In the genomic region with DNA sequence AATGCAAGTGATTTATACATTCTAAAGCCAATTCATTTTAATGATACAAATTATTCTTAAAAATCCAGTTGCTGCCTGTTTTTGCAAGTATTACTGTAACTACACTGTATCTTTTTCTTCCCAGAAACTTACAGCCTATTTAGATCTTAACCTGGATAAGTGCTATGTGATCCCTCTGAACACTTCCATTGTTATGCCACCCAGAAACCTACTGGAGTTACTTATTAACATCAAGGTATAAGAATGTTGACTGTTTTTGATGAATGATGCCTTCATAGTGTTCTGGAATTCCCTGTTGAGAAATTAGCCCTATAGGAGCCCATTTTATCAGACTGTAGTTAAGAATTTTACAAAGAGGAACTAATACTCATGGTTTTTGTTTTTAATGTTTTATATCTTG, we compare ENCODE assay signal across 14 cellular contexts. TPM values are rescaled to one million over a fixed set of nuclear protein-coding genes. Genes with fewer than 3 reads are reported as not detected.
A peak's percentile ranks its signal among the peaks of the same experiment; 100 is the strongest.
DNase-seq lines count a peak whose midpoint lies in the region; ATAC-seq, FAIRE-seq and TF ChIP-seq lines count a peak whose summit lies in the region.
"Had no signal": no experiment of that assay in that cellular context is flagged by ENCODE, and none has a peak within 500 bp of the region (broad histone marks: within the 10 kb centered on the region; RNA-seq: fewer than 3 reads in every experiment).

No MANE protein-coding gene starts in this region.

- no peak overlapping the region for H3K4me3 ChIP-seq in CD4-positive, alpha-beta memory T cell (ENCODE audit: low read length in 2 of 2)

- DNase-seq in CD4-positive, alpha-beta memory T cell, result no peak
- DNase-seq in RCC 7860 (ENCODE audit: low spot score) (peak; percentile 57), progenitor cell of endocrine pancreas (ENCODE audit: low spot score, unreplicated experiment) (no peak), left lobe of liver (ENCODE audit: low spot score) (no peak)
- DNase-seq in activated CD4-positive, alpha-beta T cell treated with anti-CD3 and anti-CD28 coated beads, Interleukin-2, amount 50 U/mL, for 4 hours, result no peak
- DNase-seq: DMS79 treated with DMSO at 0.1 percent for 48 hours, H9, NCI-H1436 treated with DMSO at 0.1 percent for 48 hours, NCI-H2081, NCI-H524, SHP77 treated with DMSO at 0.1 percent for 48 hours had no signal

- no peaks in the 10 kb centered on the region for H3K9me3 Mint-ChIP-seq in CD4-positive, alpha-beta memory T cell
- no peaks in the 10 kb centered on the region for H3K9me3 Mint-ChIP-seq in progenitor cell of endocrine pancreas (ENCODE audit: low read depth)
- H3K9me3 Mint-ChIP-seq: H9 had no signal

- H3K4me1 Mint-ChIP-seq in CD4-positive, alpha-beta memory T cell, result peaks cover 27 to 74% (median 40%) of the 10 kb centered on the region in 4 donors
- H3K4me1 Mint-ChIP-seq in progenitor cell of endocrine pancreas (ENCODE audit: low read depth), result peaks cover 33% of the 10 kb centered on the region

- H3K9me3 ChIP-seq in CD4-positive, alpha-beta memory T cell (ENCODE audit: control insufficient read depth in 1 of 2, low read length in 2 of 2), result no peaks in the 10 kb centered on the region

- peaks cover 17% of the 10 kb centered on the region for H3K4me1 ChIP-seq in CD4-positive, alpha-beta memory T cell (ENCODE audit: insufficient read depth, low read length)

- peak overlapping the region in 4 of 7 donors; percentile 23 to 63 (median 42) for H3K27ac Mint-ChIP-seq in CD4-positive, alpha-beta memory T cell
- H3K27ac Mint-ChIP-seq in progenitor cell of endocrine pancreas, result peak overlapping the region; percentile 94
- H3K27ac Mint-ChIP-seq: B cell, H9 had no signal

- no peak overlapping the region for H3K4me3 Mint-ChIP-seq in CD4-positive, alpha-beta memory T cell
- H3K4me3 Mint-ChIP-seq in progenitor cell of endocrine pancreas (ENCODE audit: low read depth), result peak overlapping the region; percentile 22
- H3K4me3 Mint-ChIP-seq: B cell, H9 had no signal

- FAIRE-seq in RCC 7860 (lab: Jason Lieb, UNC) (peak; percentile 84), islet of Langerhans (lab: Jason Lieb, UNC) (peak; percentile 43)

- CTCF ChIA-PET in CD4-positive, alpha-beta memory T cell (lab: Charles Lee; ENCODE audit: partially characterized antibody), result interaction anchor here (1.2 kb wide), 1 partner anchor 131 kb away, joined by 3 read pairs; no protein-coding TSS in a partner anchor

- no peaks in the 10 kb centered on the region for H3K27me3 ChIP-seq in CD4-positive, alpha-beta memory T cell (ENCODE audit: insufficient read depth, low read length)

- no peak for TF ChIP-seq CTCF in progenitor cell of endocrine pancreas (IDR thresholded peaks at IDR 0.05; ENCODE audit: unreplicated experiment)

- H3K27me3 Mint-ChIP-seq in CD4-positive, alpha-beta memory T cell, result no peaks in the 10 kb centered on the region
- H3K27me3 Mint-ChIP-seq in progenitor cell of endocrine pancreas, result no peaks in the 10 kb centered on the region
- H3K27me3 Mint-ChIP-seq: B cell had no signal

- peaks cover 60% of the 10 kb centered on the region for H3K36me3 ChIP-seq in CD4-positive, alpha-beta memory T cell (ENCODE audit: insufficient read depth, low read length)

- no peak overlapping the region for H3K27ac ChIP-seq in CD4-positive, alpha-beta memory T cell (ENCODE audit: low read depth, low read length)

- POLR2A ChIA-PET in CD4-positive, alpha-beta memory T cell (lab: Charles Lee; ENCODE audit: partially characterized antibody), result interaction anchor here (1.1 kb wide), 1 partner anchor 9 kb away, joined by 4 read pairs; no protein-coding TSS in a partner anchor

- H3K36me3 Mint-ChIP-seq in CD4-positive, alpha-beta memory T cell, result peaks cover 71 to 86% of the 10 kb centered on the region in 2 donors
- H3K36me3 Mint-ChIP-seq in progenitor cell of endocrine pancreas (ENCODE audit: insufficient read depth), result peaks cover 50% of the 10 kb centered on the region

- no peak for ATAC-seq in GM19351 (IDR thresholded peaks at IDR 0.05; ENCODE audit: unreplicated experiment)
- no peak for ATAC-seq in left lobe of liver

- intact Hi-C loops in CD4-positive, alpha-beta memory T cell (cut with micrococcal nuclease), result no loop called here

RNA-seq across cellular contexts. Expression of gene ITM2B, which starts 25.0 kb away (rescaled TPM):
- total RNA-seq in CD4-positive, alpha-beta memory T cell, result 100 to 1,000 TPM; 653 to 670 TPM
- 1,000 to 10,000 TPM; 1,454 to 1,558 TPM for polyA plus RNA-seq in CD4-positive, alpha-beta memory T cell
- total RNA-seq in progenitor cell of endocrine pancreas, result 196 and 207 TPM in 2 replicates
- 221 TPM for total RNA-seq in left lobe of liver

RNA-seq across cellular contexts. Expression of gene RB1, which starts 45.5 kb away (rescaled TPM):
- 10 to 100 TPM; 20.0 to 26.0 TPM for total RNA-seq in CD4-positive, alpha-beta memory T cell
- polyA plus RNA-seq in CD4-positive, alpha-beta memory T cell, result 10 to 100 TPM; 14.9 to 20.2 TPM
- total RNA-seq in progenitor cell of endocrine pancreas, result 34.0 and 34.6 TPM in 2 replicates
- 8.2 TPM for total RNA-seq in left lobe of liver
